Comparison of ENCODE assay signal across 21 cellular contexts in genomic region chr6:21965029-21965428, GRCh38.
"Had no signal": no experiment of that assay in that cellular context is flagged by ENCODE, and none has a peak within 500 bp of the region (broad histone marks: within the 10 kb centered on the region; RNA-seq: fewer than 3 reads in every experiment).

No MANE protein-coding gene starts in this region.

- ATAC-seq: activated CD4-positive, alpha-beta T cell treated with anti-CD3 and anti-CD28 coated beads for 36 hours; activated CD8-positive, alpha-beta T cell treated with anti-CD3 and anti-CD28 coated beads for 36 hours; activated naive CD4-positive, alpha-beta T cell treated with anti-CD3 and anti-CD28 coated beads, Interleukin-2, amount 50 U/mL, for 72 hours; mucosa of descending colon; naive thymus-derived CD8-positive, alpha-beta T cell; stimulated activated effector memory CD8-positive, alpha-beta T cell treated with anti-CD3 and anti-CD28 coated beads, Interleukin-12 subunit alpha, Interleukin-12 subunit beta, amount 100 ng/mL, for 72 hours had no signal

- H3K4me3 ChIP-seq: esophagus squamous epithelium, left ventricle myocardium inferior, mucosa of descending colon had no signal

- H2AFZ ChIP-seq: parathyroid adenoma had no signal

- H3K9me3 Mint-ChIP-seq: activated CD8-positive, alpha-beta T cell treated with anti-CD3 and anti-CD28 coated beads for 36 hours; activated naive CD4-positive, alpha-beta T cell treated with anti-CD3 and anti-CD28 coated beads, Interleukin-2, amount 50 U/mL, for 72 hours had no signal

- H3K9ac ChIP-seq: parathyroid adenoma had no signal

- H3K27ac ChIP-seq: brain microvascular endothelial cell, esophagus squamous epithelium, left ventricle myocardium inferior, neutrophil, parathyroid adenoma, WERI-Rb-1 had no signal

- H3K79me2 ChIP-seq: parathyroid adenoma had no signal

- H3K9me3 ChIP-seq: esophagus squamous epithelium, left ventricle myocardium inferior, mucosa of descending colon, neutrophil had no signal

- DNase-seq: activated CD4-positive, alpha-beta T cell treated with anti-CD3 and anti-CD28 coated beads for 36 hours; activated CD8-positive, alpha-beta T cell treated with anti-CD3 and anti-CD28 coated beads for 36 hours; activated gamma-delta T cell; activated T-cell treated with anti-CD3 and anti-CD28 coated beads, Interleukin-2, amount 50 U/mL, for 48 hours; brain microvascular endothelial cell; cortex of kidney; effector CD4-positive, alpha-beta T cell; esophagus squamous epithelium; hypothalamus; left ventricle myocardium inferior; mucosa of descending colon; naive thymus-derived CD8-positive, alpha-beta T cell; stimulated activated CD4-positive, alpha-beta T cell treated with anti-CD3 and anti-CD28 coated beads, Interleukin-12 subunit alpha, Interleukin-12 subunit beta, amount 100 ng/mL, for 4 hours; stimulated activated CD4-positive, alpha-beta T cell treated with anti-CD3 and anti-CD28 coated beads, Interleukin-2, amount 100 ng/mL, for 24 hours; T-helper 9 cell; WERI-Rb-1 had no signal

- H3K4me1 Mint-ChIP-seq: stimulated activated effector memory CD8-positive, alpha-beta T cell treated with anti-CD3 and anti-CD28 coated beads, Interleukin-12 subunit alpha, Interleukin-12 subunit beta, amount 100 ng/mL, for 72 hours had no signal

- H3K4me3 Mint-ChIP-seq: activated CD4-positive, alpha-beta T cell treated with anti-CD3 and anti-CD28 coated beads for 36 hours; activated CD8-positive, alpha-beta T cell treated with anti-CD3 and anti-CD28 coated beads for 36 hours; memory B cell; stimulated activated effector memory CD8-positive, alpha-beta T cell treated with anti-CD3 and anti-CD28 coated beads, Interleukin-12 subunit alpha, Interleukin-12 subunit beta, amount 100 ng/mL, for 72 hours had no signal

- H3K27ac Mint-ChIP-seq: activated CD4-positive, alpha-beta T cell treated with anti-CD3 and anti-CD28 coated beads for 36 hours; activated CD8-positive, alpha-beta T cell treated with anti-CD3 and anti-CD28 coated beads for 36 hours; memory B cell; stimulated activated effector memory CD8-positive, alpha-beta T cell treated with anti-CD3 and anti-CD28 coated beads, Interleukin-12 subunit alpha, Interleukin-12 subunit beta, amount 100 ng/mL, for 72 hours had no signal

- H3K27me3 Mint-ChIP-seq: activated CD4-positive, alpha-beta T cell treated with anti-CD3 and anti-CD28 coated beads for 36 hours; memory B cell had no signal

- H3K4me1 ChIP-seq: parathyroid adenoma had no signal

- H3K36me3 ChIP-seq: brain microvascular endothelial cell, esophagus squamous epithelium, left ventricle myocardium inferior, neutrophil, WERI-Rb-1 had no signal

- H3K27me3 ChIP-seq: brain microvascular endothelial cell, esophagus squamous epithelium, neutrophil had no signal

- H3K36me3 Mint-ChIP-seq: activated naive CD4-positive, alpha-beta T cell treated with anti-CD3 and anti-CD28 coated beads, Interleukin-2, amount 50 U/mL, for 72 hours; memory B cell; naive thymus-derived CD8-positive, alpha-beta T cell; stimulated activated effector memory CD8-positive, alpha-beta T cell treated with anti-CD3 and anti-CD28 coated beads, Interleukin-12 subunit alpha, Interleukin-12 subunit beta, amount 100 ng/mL, for 72 hours had no signal
